12 cellular contexts compared by ENCODE assay signal in the genomic region with DNA sequence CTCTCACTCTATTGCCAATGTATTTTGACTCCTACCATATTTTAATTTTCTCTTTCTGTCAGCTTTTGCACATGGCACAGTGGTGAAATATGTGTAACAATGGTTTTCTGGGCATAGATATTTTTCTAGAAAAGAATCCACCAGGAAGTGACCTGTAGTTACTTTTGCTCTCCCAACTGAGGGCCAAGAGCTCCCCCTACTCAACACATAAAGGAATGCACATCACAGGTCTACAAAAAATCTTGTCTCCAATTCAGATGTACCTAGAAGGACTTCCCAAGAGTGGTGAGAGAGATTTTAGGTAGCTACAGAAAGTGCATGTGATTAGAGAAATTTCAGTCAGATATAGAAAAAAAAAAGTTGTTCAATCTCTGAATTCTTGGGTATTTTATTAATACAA. TPM values are rescaled to one million over a fixed set of nuclear protein-coding genes. Genes with fewer than 3 reads are reported as not detected.
A peak's percentile ranks its signal among the peaks of the same experiment; 100 is the strongest.
DNase-seq lines count a peak whose midpoint lies in the region; ATAC-seq and TF ChIP-seq lines count a peak whose summit lies in the region.
"Had no signal": no experiment of that assay in that cellular context is flagged by ENCODE, and none has a peak within 500 bp of the region (broad histone marks: within the 10 kb centered on the region; RNA-seq: fewer than 3 reads in every experiment).

No MANE protein-coding gene starts in this region.

- H3K4me1 ChIP-seq in HEK293 (ENCODE audit: control insufficient read depth, insufficient read depth, low read length): peaks cover 5% of the 10 kb centered on the region
- H3K4me1 ChIP-seq: vagina had no signal

- H3K4me1 Mint-ChIP-seq in CD14-positive monocyte (no peaks in the 10 kb centered on the region), endothelial cell (ENCODE audit: unreplicated experiment) (peaks cover 7% of the 10 kb centered on the region)

- no peaks in the 10 kb centered on the region for H3K9me3 ChIP-seq in HEK293 (ENCODE audit: control insufficient read depth, insufficient read depth, low read depth, low read length)
- H3K9me3 ChIP-seq: vagina had no signal

- peak; percentile 10 for TF ChIP-seq CTCF in CD14-positive monocyte (IDR thresholded peaks at IDR 0.05)
- TF ChIP-seq CTCF in HEK293 (tag by site-specific recombination; IDR thresholded peaks at IDR 0.05): no peak
- TF ChIP-seq CTCF in endothelial cell (IDR thresholded peaks at IDR 0.05; ENCODE audit: unreplicated experiment): no peak

- no peaks in the 10 kb centered on the region for H3K36me3 Mint-ChIP-seq in CD14-positive monocyte
- H3K36me3 Mint-ChIP-seq in endothelial cell (ENCODE audit: low read depth, unreplicated experiment): no peaks in the 10 kb centered on the region

- no peak for DNase-seq in CD14-positive monocyte (ENCODE audit: low spot score)
- DNase-seq in NOMO-1 treated with dmso at 0.1 percent for 144 hours (lab: John Stamatoyannopoulos, UW; ENCODE audit: unreplicated experiment): peak; percentile 13
- peak; percentile 6 for DNase-seq in endothelial cell (ENCODE audit: low spot score)
- no peak for DNase-seq in NCI-H2107 treated with DMSO at 0.1 percent for 48 hours (lab: John Stamatoyannopoulos, UW; ENCODE audit: unreplicated experiment)
- no peak for DNase-seq in T-helper 9 cell
- DNase-seq: DND-41; NCI-H345; stimulated activated CD4-positive, alpha-beta T cell treated with anti-CD3 and anti-CD28 coated beads, Interleukin-4, amount 100 ng/mL, for 4 hours had no signal

- H3K27ac Mint-ChIP-seq in CD14-positive monocyte (no peak overlapping the region), endothelial cell (ENCODE audit: unreplicated experiment) (no peak overlapping the region)

- H3K9me3 Mint-ChIP-seq in CD14-positive monocyte: no peaks in the 10 kb centered on the region
- no peaks in the 10 kb centered on the region for H3K9me3 Mint-ChIP-seq in endothelial cell (ENCODE audit: unreplicated experiment)

- H3K27me3 Mint-ChIP-seq in CD14-positive monocyte (ENCODE audit: low read depth in 3 of 3) (peaks cover 0 to 1% (median 0%) of the 10 kb centered on the region in 3 donors), endothelial cell (ENCODE audit: unreplicated experiment) (no peaks in the 10 kb centered on the region)

- no peaks in the 10 kb centered on the region for H3K36me3 ChIP-seq in HEK293 (ENCODE audit: control insufficient read depth in 2 of 2, insufficient read depth in 1 of 2, low read length in 2 of 2)
- H3K36me3 ChIP-seq: vagina had no signal

- no peak for ATAC-seq in HG02763 (IDR thresholded peaks at IDR 0.05; ENCODE audit: unreplicated experiment)
- ATAC-seq in HG02973 (IDR thresholded peaks at IDR 0.05; ENCODE audit: unreplicated experiment): no peak

- CTCF ChIA-PET in HEK293 (lab: Yijun Ruan, JAX): interaction anchor here (0.5 to 2.0 kb wide), 8 partner anchors 16 to 1704 kb away, joined by 3 to 9 read pairs (median 5); a partner anchor contains a TSS

- POLR2A ChIA-PET in HEK293 (lab: Yijun Ruan, JAX): no interaction called here

- H3K4me3 ChIP-seq in HEK293 (ENCODE audit: low read depth, low read length): no peak overlapping the region
- H3K4me3 ChIP-seq: vagina had no signal

- H3K4me3 Mint-ChIP-seq in CD14-positive monocyte (no peak overlapping the region), endothelial cell (ENCODE audit: unreplicated experiment) (no peak overlapping the region)

- H3K27ac ChIP-seq in HEK293 (ENCODE audit: extremely low read depth, low read depth, low read length): no peak overlapping the region
- H3K27ac ChIP-seq: vagina had no signal

- intact Hi-C loops in CD14-positive monocyte (cut with micrococcal nuclease): no loop called here

TF ChIP-seq in HEK293, 187 proteins besides CTCF, POLR2A, EP300 and RAD21:
- TF ChIP-seq ZNF654 (tag by site-specific recombination; IDR thresholded peaks at IDR 0.05; ENCODE audit: low read depth): peak; percentile 19; the same call in 1 of the 2 replicates
- TF ChIP-seq KLF10 (tag by site-specific recombination; IDR thresholded peaks at IDR 0.05): no peak

RNA-seq across cellular contexts. Expression of a gene that starts 15.6 kb away (rescaled TPM):
- polyA plus RNA-seq in CD14-positive monocyte: not detected
- total RNA-seq in endothelial cell (ENCODE audit: unreplicated experiment): not detected

RNA-seq across cellular contexts. Expression of a gene that starts 53.1 kb away (rescaled TPM):
- not detected for polyA plus RNA-seq in CD14-positive monocyte
- total RNA-seq in endothelial cell (ENCODE audit: unreplicated experiment): 37.2 TPM

Comparison
In these comparisons a context has a peak if more than half of its experiments do, and no peak if none do; other contexts are left out.
1. DNase-seq: peak in NOMO-1 treated with dmso at 0.1 percent for 144 hours (single experiment) and endothelial cell (single experiment); none in CD14-positive monocyte (single experiment), NCI-H2107 treated with DMSO at 0.1 percent for 48 hours (single experiment) and T-helper 9 cell (single experiment).